8 cellular contexts compared by ENCODE assay signal in the genomic region with DNA sequence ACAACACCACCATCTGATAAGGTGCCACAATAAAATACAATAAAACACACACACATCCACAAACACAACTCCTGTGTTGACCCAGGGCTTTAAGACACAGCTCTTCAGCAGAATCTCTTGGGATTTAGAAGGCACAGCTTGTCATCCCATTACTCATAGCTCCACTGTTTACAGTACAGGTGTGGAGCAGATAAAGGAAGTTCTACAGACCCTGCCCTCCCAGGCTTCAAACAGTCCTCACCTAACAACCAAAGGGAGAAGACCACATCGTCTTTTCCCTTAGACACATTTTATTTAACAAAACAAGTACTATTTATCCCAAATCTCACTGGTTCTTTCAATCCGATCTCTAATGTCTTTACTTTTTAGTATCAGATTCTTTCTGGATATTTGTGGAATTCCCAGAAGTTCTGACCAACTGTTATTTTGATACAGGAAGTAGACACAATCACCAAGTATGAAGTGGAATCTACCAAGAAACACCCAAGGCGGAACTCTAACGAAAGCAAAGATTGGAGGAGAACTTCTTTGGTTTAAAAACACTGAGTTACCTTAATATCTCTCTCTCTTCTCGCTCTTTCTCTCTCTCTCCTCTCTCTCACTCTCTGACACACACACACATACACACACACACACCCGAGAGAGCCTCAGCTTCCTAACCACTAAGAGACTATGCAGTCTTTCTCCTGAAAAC. TPM values are rescaled to one million over a fixed set of nuclear protein-coding genes. Genes with fewer than 3 reads are reported as not detected.
DNase-seq lines count a peak whose midpoint lies in the region; ATAC-seq and TF ChIP-seq lines count a peak whose summit lies in the region.

No MANE protein-coding gene starts in this region.

- peak overlapping the region; percentile 91 for H3K27ac ChIP-seq in mammary epithelial cell (ENCODE audit: insufficient read depth, low read depth, low read length)
- H3K27ac ChIP-seq in naive thymus-derived CD4-positive, alpha-beta T cell (ENCODE audit: low read depth, low read length), result peak overlapping the region; percentile 79

- H3K4me1 ChIP-seq in mammary epithelial cell (ENCODE audit: insufficient read depth, low read length), result peaks cover 25% of the 10 kb centered on the region
- peaks cover 69 to 76% of the 10 kb centered on the region in 2 donors for H3K4me1 ChIP-seq in naive thymus-derived CD4-positive, alpha-beta T cell (ENCODE audit: control insufficient read depth in 2 of 2, insufficient read depth in 2 of 2, low read length in 2 of 2)

- H3K36me3 Mint-ChIP-seq in naive thymus-derived CD4-positive, alpha-beta T cell, result peaks cover 0 to 23% (median 8%) of the 10 kb centered on the region in 5 donors

- CTCF ChIA-PET in mammary epithelial cell (lab: Charles Lee; ENCODE audit: low non-redundant PET), result no interaction called here
- CTCF ChIA-PET in naive thymus-derived CD4-positive, alpha-beta T cell (lab: Charles Lee), result interaction anchor here (0.6 to 2.6 kb wide), 9 partner anchors 10 to 412 kb away, joined by 3 to 9 read pairs (median 4); no protein-coding TSS in a partner anchor

- H3K9ac ChIP-seq in mammary epithelial cell (ENCODE audit: insufficient read depth, low read length), result peak overlapping the region; percentile 95

- H3K9me3 Mint-ChIP-seq in naive thymus-derived CD4-positive, alpha-beta T cell, result peaks cover 0 to 3% (median 0%) of the 10 kb centered on the region in 11 donors

- intact Hi-C loops in mammary epithelial cell (cut with micrococcal nuclease), result loop anchor here (2.0 kb wide), 1 partner anchor 63 kb away; no protein-coding TSS in a partner anchor
- intact Hi-C loops in naive thymus-derived CD4-positive, alpha-beta T cell (cut with micrococcal nuclease), result loop anchor here (1.0 to 5.0 kb wide), 9 partner anchors 11 to 239 kb away; partner anchors contain the start of gene USP36 (in 1 of the 2)

- BruUV-seq in mammary epithelial cell (replicated peaks; lab: Mats Ljungman, UMichigan), result TSS peak; percentile 81

- dilution Hi-C loops in mammary epithelial cell (cut with HindIII; ENCODE audit: low sequenced_read_pairs), result no loop called here

- peak overlapping the region; percentile 62 for H2AFZ ChIP-seq in mammary epithelial cell (ENCODE audit: low read depth, low read length)

- H3K27me3 ChIP-seq in mammary epithelial cell (ENCODE audit: insufficient read depth, low read length), result no peaks in the 10 kb centered on the region
- no peaks in the 10 kb centered on the region for H3K27me3 ChIP-seq in naive thymus-derived CD4-positive, alpha-beta T cell (ENCODE audit: control insufficient read depth in 2 of 2, insufficient read depth in 2 of 2, low read length in 2 of 2)

- peak overlapping the region; percentile 88 to 95 (median 92) for H3K27ac Mint-ChIP-seq in naive thymus-derived CD4-positive, alpha-beta T cell

- H3K27me3 Mint-ChIP-seq in naive thymus-derived CD4-positive, alpha-beta T cell, result no peaks in the 10 kb centered on the region

- WGBS in mammary epithelial cell (ENCODE audit: low coverage, missing lambda C conversion rate), result 0% methylated on average over 5 of the region's 6 CpGs

- H3K4me3 ChIP-seq in mammary epithelial cell (replicated peaks in 1 of 3; ENCODE audit: insufficient read depth in 1 of 3, low read depth in 2 of 3, low read length in 3 of 3), result peak overlapping the region; percentile 56 to 76 (median 56)
- peak overlapping the region; percentile 75 for H3K4me3 ChIP-seq in naive thymus-derived CD4-positive, alpha-beta T cell (ENCODE audit: low read length)

- H3K9me3 ChIP-seq in mammary epithelial cell (replicated peaks; ENCODE audit: insufficient read depth, low read length), result no peaks in the 10 kb centered on the region
- H3K9me3 ChIP-seq in naive thymus-derived CD4-positive, alpha-beta T cell (ENCODE audit: control insufficient read depth in 2 of 3, low read length in 3 of 3), result no peaks in the 10 kb centered on the region

- peak in 2 of 3 experiments; percentile 8 to 36 for DNase-seq in NCI-H1417 (lab: John Stamatoyannopoulos, UW)
- no peak for DNase-seq in NCI-H1417 treated with DMSO at 0.1 percent for 48 hours (lab: John Stamatoyannopoulos, UW)
- DNase-seq in M059J (ENCODE audit: low read depth), result peak; percentile 43
- DNase-seq in mammary epithelial cell, result peak; percentile 79
- peak in 7 of 9 donors; percentile 42 to 61 (median 57) for DNase-seq in naive thymus-derived CD4-positive, alpha-beta T cell
- DNase-seq in NCI-H1105 (lab: John Stamatoyannopoulos, UW), result no peak
- no peak for DNase-seq in nucleus accumbens (lab: John Stamatoyannopoulos, UW)

- no peak for TF ChIP-seq CTCF in mammary epithelial cell (conservative IDR thresholded peaks at IDR 0.05 in 1 of 2, IDR thresholded peaks at IDR 0.05 in 1 of 2; ENCODE audit: extremely low read depth in 1 of 2, insufficient read depth in 1 of 2, low read depth in 1 of 2, low read length in 2 of 2)

- peaks cover 89% of the 10 kb centered on the region for H3K79me2 ChIP-seq in mammary epithelial cell (ENCODE audit: insufficient read depth, low read length)

- peaks cover 79 to 97% (median 88%) of the 10 kb centered on the region in 7 donors for H3K4me1 Mint-ChIP-seq in naive thymus-derived CD4-positive, alpha-beta T cell

- in situ Hi-C loops in mammary epithelial cell (cut with MboI; ENCODE audit: low sequenced_read_pairs in 2 of 2), result no loop called here

- POLR2A ChIA-PET in naive thymus-derived CD4-positive, alpha-beta T cell (lab: Charles Lee), result interaction anchor here (0.5 to 9.5 kb wide), 16 partner anchors 10 to 606 kb away, joined by 3 to 72 read pairs (median 5); partner anchors contain the start of gene TMC8

- H4K20me1 ChIP-seq in mammary epithelial cell (ENCODE audit: insufficient read depth, low read length), result no peaks in the 10 kb centered on the region

- peak; percentile 53 for ATAC-seq in naive thymus-derived CD4-positive, alpha-beta T cell
- no peak for ATAC-seq in GM21619 (IDR thresholded peaks at IDR 0.05; ENCODE audit: unreplicated experiment)

- H3K36me3 ChIP-seq in mammary epithelial cell (ENCODE audit: insufficient read depth, low read length), result no peaks in the 10 kb centered on the region
- H3K36me3 ChIP-seq in naive thymus-derived CD4-positive, alpha-beta T cell (ENCODE audit: control insufficient read depth in 2 of 3, insufficient read depth in 3 of 3, low read length in 3 of 3), result no peaks in the 10 kb centered on the region

- peak overlapping the region; percentile 81 for H3K4me2 ChIP-seq in mammary epithelial cell (ENCODE audit: insufficient read depth, low read depth, low read length)

- peak overlapping the region; percentile 90 to 97 (median 94) for H3K4me3 Mint-ChIP-seq in naive thymus-derived CD4-positive, alpha-beta T cell

RNA-seq across cellular contexts. Expression of gene CYTH1, which starts 46.1 kb away (rescaled TPM):
- total RNA-seq in M059J (2014; rRNA removed; shearing (Covaris generic)), result 5.9 and 13.8 TPM in 2 replicates
- 10 to 100 TPM; 25.8 to 35.7 TPM for total RNA-seq in mammary epithelial cell
- 18.2 TPM for polyA plus RNA-seq in mammary epithelial cell
- polyA minus RNA-seq in mammary epithelial cell, result 10.1 TPM
- 100 to 1,000 TPM; 297 to 452 (median 420) TPM for total RNA-seq in naive thymus-derived CD4-positive, alpha-beta T cell
- polyA plus RNA-seq in naive thymus-derived CD4-positive, alpha-beta T cell, result 100 to 1,000 TPM; 314 to 395 TPM

Comparison
In these comparisons a context has a peak if more than half of its experiments do, and no peak if none do; other contexts are left out.
1. DNase-seq: peak in NCI-H1417 (2 of 3), M059J (single experiment), mammary epithelial cell (single experiment) and naive thymus-derived CD4-positive, alpha-beta T cell (7 of 9); none in NCI-H1417 treated with DMSO at 0.1 percent for 48 hours (single experiment), NCI-H1105 (single experiment) and nucleus accumbens (0 of 56).
2. RNA of gene CYTH1, which starts 46.1 kb away (total RNA-seq): 297 to 452 TPM in naive thymus-derived CD4-positive, alpha-beta T cell; 25.8 to 35.7 TPM in mammary epithelial cell and 5.9 to 13.8 TPM in M059J; every median in the first group is over 4 times any median in the second.